ENCODE assay signal across 1 cellular context in the genomic region with DNA sequence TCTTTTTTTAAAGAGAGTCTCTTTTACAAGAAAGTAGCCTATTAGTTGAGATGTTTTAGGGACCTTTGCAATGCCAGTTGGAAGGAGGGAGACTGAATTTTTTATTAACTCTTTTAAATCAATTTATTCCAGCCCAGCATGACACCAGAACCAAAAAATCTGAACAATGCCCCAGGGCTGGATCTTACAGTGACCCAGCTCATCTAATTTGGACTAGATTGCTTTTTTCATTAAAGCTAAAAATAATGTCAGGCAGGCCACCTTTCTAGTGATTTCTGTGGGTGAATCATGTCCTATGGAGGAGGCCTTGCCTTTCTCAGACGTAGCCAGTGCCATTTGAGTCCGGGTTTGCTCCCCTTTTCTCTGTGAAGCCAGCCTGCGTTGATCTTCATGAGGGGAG.
TF ChIP-seq lines count a peak whose summit lies in the region.

No MANE protein-coding gene starts in this region.

TF ChIP-seq in SK-N-SH, 30 proteins besides CTCF, POLR2A, EP300 and RAD21 (continued from another document):
- TF ChIP-seq, protein P1, sequence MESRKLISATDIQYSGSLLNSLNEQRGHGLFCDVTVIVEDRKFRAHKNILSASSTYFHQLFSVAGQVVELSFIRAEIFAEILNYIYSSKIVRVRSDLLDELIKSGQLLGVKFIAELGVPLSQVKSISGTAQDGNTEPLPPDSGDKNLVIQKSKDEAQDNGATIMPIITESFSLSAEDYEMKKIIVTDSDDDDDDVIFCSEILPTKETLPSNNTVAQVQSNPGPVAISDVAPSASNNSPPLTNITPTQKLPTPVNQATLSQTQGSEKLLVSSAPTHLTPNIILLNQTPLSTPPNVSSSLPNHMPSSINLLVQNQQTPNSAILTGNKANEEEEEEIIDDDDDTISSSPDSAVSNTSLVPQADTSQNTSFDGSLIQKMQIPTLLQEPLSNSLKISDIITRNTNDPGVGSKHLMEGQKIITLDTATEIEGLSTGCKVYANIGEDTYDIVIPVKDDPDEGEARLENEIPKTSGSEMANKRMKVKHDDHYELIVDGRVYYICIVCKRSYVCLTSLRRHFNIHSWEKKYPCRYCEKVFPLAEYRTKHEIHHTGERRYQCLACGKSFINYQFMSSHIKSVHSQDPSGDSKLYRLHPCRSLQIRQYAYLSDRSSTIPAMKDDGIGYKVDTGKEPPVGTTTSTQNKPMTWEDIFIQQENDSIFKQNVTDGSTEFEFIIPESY (IDR thresholded peaks at IDR 0.05; ENCODE audit: borderline replicate concordance, low read depth), result no peak
- TF ChIP-seq, protein P2, sequence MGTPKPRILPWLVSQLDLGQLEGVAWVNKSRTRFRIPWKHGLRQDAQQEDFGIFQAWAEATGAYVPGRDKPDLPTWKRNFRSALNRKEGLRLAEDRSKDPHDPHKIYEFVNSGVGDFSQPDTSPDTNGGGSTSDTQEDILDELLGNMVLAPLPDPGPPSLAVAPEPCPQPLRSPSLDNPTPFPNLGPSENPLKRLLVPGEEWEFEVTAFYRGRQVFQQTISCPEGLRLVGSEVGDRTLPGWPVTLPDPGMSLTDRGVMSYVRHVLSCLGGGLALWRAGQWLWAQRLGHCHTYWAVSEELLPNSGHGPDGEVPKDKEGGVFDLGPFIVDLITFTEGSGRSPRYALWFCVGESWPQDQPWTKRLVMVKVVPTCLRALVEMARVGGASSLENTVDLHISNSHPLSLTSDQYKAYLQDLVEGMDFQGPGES (IDR thresholded peaks at IDR 0.05; ENCODE audit: low read depth, low read length), result no peak
- TF ChIP-seq SIN3A (IDR thresholded peaks at IDR 0.05; ENCODE audit: borderline replicate concordance, low read depth, low read length) (no peak), TCF12 (IDR thresholded peaks at IDR 0.05) (no peak), RXRA (IDR thresholded peaks at IDR 0.05; ENCODE audit: borderline replicate concordance, low read depth) (no peak), FOSL2 (IDR thresholded peaks at IDR 0.05; ENCODE audit: borderline replicate concordance, low read depth) (no peak), MXI1 (IDR thresholded peaks at IDR 0.05; ENCODE audit: low read depth, low read length) (no peak), JUND (IDR thresholded peaks at IDR 0.05) (no peak), CHD2 (IDR thresholded peaks at IDR 0.05; ENCODE audit: low read length, partially characterized antibody) (no peak), FOXJ3 (CRISPR knock-in tag; IDR thresholded peaks at IDR 0.05) (no peak), RFX5 (IDR thresholded peaks at IDR 0.05; ENCODE audit: low read length) (no peak), FOXM1 (IDR thresholded peaks at IDR 0.05; ENCODE audit: low read depth) (no peak)
